9 cellular contexts compared by ENCODE assay signal in the genomic region with DNA sequence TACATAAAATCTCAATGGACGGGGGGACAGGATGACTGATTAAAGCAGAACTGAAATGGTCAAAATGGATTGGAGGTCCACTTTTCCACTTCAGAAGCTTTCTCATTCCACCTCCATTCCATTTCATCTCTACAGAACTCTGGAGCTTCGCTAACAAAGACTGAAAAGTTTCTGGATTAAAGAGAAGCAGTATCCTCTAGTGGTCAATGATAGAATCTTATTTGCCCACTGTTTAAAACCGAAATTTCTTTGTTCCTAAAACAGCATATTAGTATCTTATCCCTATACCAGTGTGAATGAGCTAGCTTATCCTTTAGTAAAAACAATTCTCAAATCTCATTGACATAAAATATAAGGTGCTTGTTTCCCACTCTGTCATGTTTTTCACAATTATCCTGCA.
DNase-seq lines count a peak whose midpoint lies in the region; ATAC-seq, FAIRE-seq and TF ChIP-seq lines count a peak whose summit lies in the region.
"Had no signal": no experiment of that assay in that cellular context is flagged by ENCODE, and none has a peak within 500 bp of the region (broad histone marks: within the 10 kb centered on the region; RNA-seq: fewer than 3 reads in every experiment).

No MANE protein-coding gene starts in this region.

- TF ChIP-seq CTCF in cardiac muscle cell (IDR thresholded peaks at IDR 0.05; ENCODE audit: low read depth, low read length): peak; percentile 44
- peak; percentile 59 for TF ChIP-seq CTCF in OCI-LY1 (IDR thresholded peaks at IDR 0.05; ENCODE audit: low read length)
- peak; percentile 43 for TF ChIP-seq CTCF in epithelial cell of esophagus (IDR thresholded peaks at IDR 0.05; ENCODE audit: insufficient read depth, low read depth, low read length, missing control alignments)
- no peak for TF ChIP-seq CTCF in body of pancreas (IDR thresholded peaks at IDR 0.05)

- intact Hi-C loops in left ventricle myocardium superior (cut with micrococcal nuclease): no loop called here
- intact Hi-C loops in body of pancreas (cut with DNase I): no loop called here

- H3K9me3 ChIP-seq in cardiac muscle cell (ENCODE audit: low read depth) (no peaks in the 10 kb centered on the region), OCI-LY1 (ENCODE audit: low read length) (no peaks in the 10 kb centered on the region), body of pancreas (no peaks in the 10 kb centered on the region)

- H3K4me3 ChIP-seq in cardiac muscle cell: no peak overlapping the region
- H3K4me3 ChIP-seq in OCI-LY1 (ENCODE audit: low read depth, low read length, poor library complexity, severe bottlenecking): no peak overlapping the region
- H3K4me3 ChIP-seq in epithelial cell of esophagus (ENCODE audit: low read length): no peak overlapping the region
- H3K4me3 ChIP-seq in body of pancreas: no peak overlapping the region

- H3K4me1 ChIP-seq in cardiac muscle cell (ENCODE audit: low read depth) (no peaks in the 10 kb centered on the region), OCI-LY1 (ENCODE audit: insufficient read depth, low read length, severe bottlenecking) (no peaks in the 10 kb centered on the region), body of pancreas (no peaks in the 10 kb centered on the region)

- TF ChIP-seq POLR2A in body of pancreas (IDR thresholded peaks at IDR 0.05): no peak
- TF ChIP-seq POLR2A in GM18505 (IDR thresholded peaks at IDR 0.05; ENCODE audit: borderline replicate concordance, extremely low read depth, insufficient read depth, insufficient read length): no peak

- 32 to 40% methylated on average over 3 of the region's 3 CpGs for WGBS in body of pancreas, 2 donors

- H3K9ac ChIP-seq in OCI-LY1 (ENCODE audit: low read length): no peak overlapping the region

- H3K79me2 ChIP-seq in OCI-LY1 (ENCODE audit: insufficient read depth, low read length): no peaks in the 10 kb centered on the region

- H4K20me1 ChIP-seq in OCI-LY1 (ENCODE audit: insufficient read depth, low read length): no peaks in the 10 kb centered on the region

- no peaks in the 10 kb centered on the region for H3K9me2 ChIP-seq in OCI-LY1 (ENCODE audit: low read depth, low read length)

- H3K27ac ChIP-seq in cardiac muscle cell: no peak overlapping the region
- H3K27ac ChIP-seq in OCI-LY1 (ENCODE audit: low read depth, low read length, poor library complexity, severe bottlenecking): no peak overlapping the region
- no peak overlapping the region for H3K27ac ChIP-seq in body of pancreas

- H2AFZ ChIP-seq in OCI-LY1 (ENCODE audit: low read length): no peak overlapping the region

- no peak for FAIRE-seq in urothelium cell line (lab: Jason Lieb, UNC)

- peaks cover 2% of the 10 kb centered on the region; the same call in 1 of the 2 replicates for H3F3A ChIP-seq in OCI-LY1 (ENCODE audit: insufficient read depth, low read length)

- H3K36me3 ChIP-seq in cardiac muscle cell: no peaks in the 10 kb centered on the region
- no peaks in the 10 kb centered on the region for H3K36me3 ChIP-seq in OCI-LY1 (ENCODE audit: insufficient read depth, low read length)
- no peaks in the 10 kb centered on the region for H3K36me3 ChIP-seq in body of pancreas (replicated peaks in 1 of 2; ENCODE audit: insufficient read depth in 1 of 2, low read depth in 2 of 2)

- H3K27me3 ChIP-seq in cardiac muscle cell (no peaks in the 10 kb centered on the region), OCI-LY1 (ENCODE audit: insufficient read depth, low read length) (no peaks in the 10 kb centered on the region), body of pancreas (peaks cover 0 to 3% of the 10 kb centered on the region in 2 donors)

- H3K4me2 ChIP-seq in OCI-LY1 (ENCODE audit: low read length): no peak overlapping the region

- DNase-seq in cardiac muscle cell (ENCODE audit: low read depth in 1 of 2, low spot score in 1 of 2) (peak; percentile 5 to 24), left ventricle myocardium superior (no peak), epithelial cell of esophagus (ENCODE audit: low read depth) (peak; percentile 13), urothelium cell line (ENCODE audit: low spot score) (peak; percentile 14), body of pancreas (no peak)
- DNase-seq: NCI-H146 had no signal

- ATAC-seq in left ventricle myocardium superior (no peak), HG03108 (IDR thresholded peaks at IDR 0.05; ENCODE audit: unreplicated experiment) (no peak), body of pancreas (no peak), GM18505 (IDR thresholded peaks at IDR 0.05; ENCODE audit: unreplicated experiment) (no peak)

Comparison
In these comparisons a context has a peak if more than half of its experiments do, and no peak if none do; other contexts are left out.
1. DNase-seq: peak in cardiac muscle cell (2 of 2), epithelial cell of esophagus (single experiment) and urothelium cell line (single experiment); none in left ventricle myocardium superior (single experiment) and body of pancreas (0 of 4).
2. CTCF ChIP-seq: peak in cardiac muscle cell (single experiment), OCI-LY1 (single experiment) and epithelial cell of esophagus (single experiment); none in body of pancreas (0 of 7).